Comparison of ENCODE assay signal across 8 cellular contexts in genomic region chr12:49345840-49346658, GRCh38. TPM values are rescaled to one million over a fixed set of nuclear protein-coding genes. Genes with fewer than 3 reads are reported as not detected.
DNase-seq lines count a peak whose midpoint lies in the region; ATAC-seq and TF ChIP-seq lines count a peak whose summit lies in the region.

No MANE protein-coding gene starts in this region.

- peaks cover 58% of the 10 kb centered on the region for H3K27me3 ChIP-seq in IMR-90 (ENCODE audit: control insufficient read depth, insufficient read depth, low read length)

- H3K56ac ChIP-seq in IMR-90 (ENCODE audit: extremely low read depth, insufficient read depth, low read length) = no peak overlapping the region

- H2AFZ ChIP-seq in IMR-90 (replicated peaks; ENCODE audit: low read length, poor library complexity) = peak overlapping the region; percentile 92

- ATAC-seq in IMR-90 (ENCODE audit: low read depth) = no peak

- TF ChIP-seq CTCF in IMR-90 (conservative IDR thresholded peaks at IDR 0.05; ENCODE audit: low read depth, low read length) = no peak
- no peak for TF ChIP-seq CTCF in endothelial cell (IDR thresholded peaks at IDR 0.05; ENCODE audit: unreplicated experiment)
- no peak for TF ChIP-seq CTCF in GM13977 (IDR thresholded peaks at IDR 0.05; ENCODE audit: extremely low read depth, insufficient read depth, missing control alignments)

- peak overlapping the region; percentile 73 for H2AK9ac ChIP-seq in IMR-90 (replicated peaks; ENCODE audit: low read depth, low read length, poor library complexity)

- no peaks in the 10 kb centered on the region for H3K9me3 ChIP-seq in IMR-90 (ENCODE audit: control insufficient read depth, insufficient read depth, low read length)

- H3K27ac Mint-ChIP-seq in endothelial cell (ENCODE audit: unreplicated experiment) = peak overlapping the region; percentile 9

- H3K4me3 ChIP-seq in IMR-90 (ENCODE audit: insufficient read depth, low read depth, low read length) = peak overlapping the region; percentile 32; the same call in 1 of the 2 replicates

- H4K91ac ChIP-seq in IMR-90 (ENCODE audit: insufficient read depth, low read depth, low read length) = no peak overlapping the region

- peak; percentile 12 for DNase-seq in COLO668 (lab: John Stamatoyannopoulos, UW; ENCODE audit: unreplicated experiment)
- DNase-seq in IMR-90 = no peak
- no peak for DNase-seq in endothelial cell (ENCODE audit: low spot score)
- peak; percentile 78 for DNase-seq in posterior vena cava (ENCODE audit: low spot score)
- DNase-seq in dermis blood vessel endothelial cell = no peak
- DNase-seq in GM13977 (ENCODE audit: low spot score) = no peak
- DNase-seq in SHP77 treated with DMSO at 0.1 percent for 48 hours (lab: John Stamatoyannopoulos, UW) = no peak
- no peak for DNase-seq in NK-92 treated with Interleukin-12 subunit alpha and Interleukin-12 subunit beta, amount 100 ng/mL, for 24 hours (lab: John Stamatoyannopoulos, UW)

- H3K27ac ChIP-seq in IMR-90 (ENCODE audit: insufficient read depth, low read length) = no peak overlapping the region

- peak overlapping the region; percentile 87 for H3K4me2 ChIP-seq in IMR-90 (ENCODE audit: low read depth, low read length)

- BruUV-seq in IMR-90 (replicated peaks; lab: Mats Ljungman, UMichigan) = no TSS peak

- CTCF ChIA-PET in IMR-90 (lab: Yijun Ruan, JAX) = interaction anchor here (0.6 to 2.7 kb wide), 4 partner anchors 13 to 234 kb away, joined by 3 to 13 read pairs (median 5); no protein-coding TSS in a partner anchor

- H2BK120ac ChIP-seq in IMR-90 (ENCODE audit: low read depth, low read length) = no peak overlapping the region

- peaks cover 20% of the 10 kb centered on the region for H3K4me1 ChIP-seq in IMR-90 (ENCODE audit: control insufficient read depth, insufficient read depth, low read length)

- no peaks in the 10 kb centered on the region for H3K36me3 Mint-ChIP-seq in endothelial cell (ENCODE audit: low read depth, unreplicated experiment)

- peaks cover 5 to 17% of the 10 kb centered on the region in 2 experiments; a peak in 2 of 4 replicates for H3K79me1 ChIP-seq in IMR-90 (ENCODE audit: low read depth in 1 of 2, low read length in 2 of 2)

- H3K4ac ChIP-seq in IMR-90 (ENCODE audit: low read depth, low read length) = no peak overlapping the region

- intact Hi-C loops in IMR-90 (cut with micrococcal nuclease) (no loop called here), posterior vena cava (cut with DNase I) (loop anchor here (5.0 kb wide), 2 partner anchors 49 to 59 kb away; partner anchors contain the start of gene PRPH (in 1 of the 2))

- in situ Hi-C loops in IMR-90 (cut with MboI; ENCODE audit: low sequenced_read_pairs) (no loop called here), GM13977 (cut with MboI; ENCODE audit: low pct_unique_long_range_greater_than_20kb, low sequenced_read_pairs, unreplicated experiment) (no loop called here)

- WGBS in IMR-90 (ENCODE audit: extremely low coverage in 2 of 2, insufficient read length in 1 of 2), 2 experiments = 6% methylated on average over 24 of the region's 60 CpGs; no CpG with 5 or more reads in 1 of the 2 experiments

- H2BK15ac ChIP-seq in IMR-90 (ENCODE audit: low read depth, low read length) = no peak overlapping the region

- POLR2A ChIA-PET in IMR-90 (lab: Charles Lee; ENCODE audit: unreplicated experiment) = no interaction called here

- H3K23ac ChIP-seq in IMR-90 (ENCODE audit: low read depth, low read length) = no peak overlapping the region

- TF ChIP-seq POLR2A in IMR-90 (IDR thresholded peaks at IDR 0.05; ENCODE audit: low read depth, low read length) = no peak

- H2BK20ac ChIP-seq in IMR-90 (ENCODE audit: low read depth, low read length) = no peak overlapping the region

- no peak overlapping the region for H4K5ac ChIP-seq in IMR-90 (ENCODE audit: low read depth, low read length)

- no peak overlapping the region for H4K8ac ChIP-seq in IMR-90 (ENCODE audit: low read depth in 2 of 2, low read length in 2 of 2)

- H3K36me3 ChIP-seq in IMR-90 (ENCODE audit: control insufficient read depth, insufficient read depth, low read length) = no peaks in the 10 kb centered on the region

- no peak overlapping the region for H3K9ac ChIP-seq in IMR-90 (ENCODE audit: low read depth, low read length)

- H3K9me1 ChIP-seq in IMR-90 (ENCODE audit: insufficient read depth, low read length) = peaks cover 8% of the 10 kb centered on the region; the same call in 1 of the 2 replicates

- H3K14ac ChIP-seq in IMR-90 (replicated peaks; ENCODE audit: low read depth, low read length) = no peak overlapping the region

- H3K18ac ChIP-seq in IMR-90 (ENCODE audit: low read depth, low read length) = no peak overlapping the region

- 0 out of 2 replicates have a peak, but pooled peaks cover 5% of the 10 kb centered on the region for H4K20me1 ChIP-seq in IMR-90 (ENCODE audit: insufficient read depth, low read length)

- H3K4me1 Mint-ChIP-seq in endothelial cell (ENCODE audit: unreplicated experiment) = peaks cover 20% of the 10 kb centered on the region

- H2AK5ac ChIP-seq in IMR-90 (ENCODE audit: low read depth, low read length) = no peak overlapping the region

- peak overlapping the region; percentile 73 for H3K4me3 Mint-ChIP-seq in endothelial cell (ENCODE audit: unreplicated experiment)

- no peak overlapping the region for H2BK5ac ChIP-seq in IMR-90 (ENCODE audit: low read depth, low read length, poor library complexity, severe bottlenecking)

- H3K9me3 Mint-ChIP-seq in endothelial cell (ENCODE audit: unreplicated experiment) = no peaks in the 10 kb centered on the region

- no peak for TF ChIP-seq RAD21 in IMR-90 (IDR thresholded peaks at IDR 0.05; ENCODE audit: low read length)

- H3K27me3 Mint-ChIP-seq in endothelial cell (ENCODE audit: unreplicated experiment) = peaks cover 23% of the 10 kb centered on the region

- dilution Hi-C loops in IMR-90 (cut with HindIII; ENCODE audit: low sequenced_read_pairs, unreplicated experiment) = no loop called here

TF ChIP-seq in IMR-90, 13 proteins besides CTCF, POLR2A, EP300 and RAD21:
- TF ChIP-seq CEBPB (IDR thresholded peaks at IDR 0.05; ENCODE audit: low read depth, low read length) (no peak), RCOR1 (IDR thresholded peaks at IDR 0.05; ENCODE audit: insufficient replicate concordance, low read length) (no peak), BHLHE40 (IDR thresholded peaks at IDR 0.05; ENCODE audit: low read depth, low read length) (no peak), CHD1 (IDR thresholded peaks at IDR 0.05; ENCODE audit: low read depth, low read length) (no peak), MAFK (IDR thresholded peaks at IDR 0.05; ENCODE audit: low read depth, low read length) (no peak), ELK1 (IDR thresholded peaks at IDR 0.05; ENCODE audit: borderline replicate concordance, low read depth, low read length) (no peak), FOS (IDR thresholded peaks at IDR 0.05; ENCODE audit: low read depth, low read length) (no peak), RFX5 (IDR thresholded peaks at IDR 0.05; ENCODE audit: low read depth, low read length) (no peak), SMC3 (IDR thresholded peaks at IDR 0.05; ENCODE audit: low read depth, low read length) (no peak), MAZ (IDR thresholded peaks at IDR 0.05; ENCODE audit: borderline replicate concordance, low read depth, low read length) (no peak)

RNA-seq across cellular contexts. Expression of gene DNAJC22, which starts 0.6 kb away (rescaled TPM):
- total RNA-seq in IMR-90 (2012; rRNA removed) (6.7 and 8.1 TPM in 2 replicates), endothelial cell (ENCODE audit: unreplicated experiment) (1.8 TPM), posterior vena cava (under 1 TPM in 1 of 2 donors, not detected in 1; 0.05 TPM), dermis blood vessel endothelial cell (0.85 and 1.1 TPM in 2 replicates)
- polyA plus RNA-seq in IMR-90 (2012; rRNA removed) = 8.1 and 8.2 TPM in 2 replicates
- 4.2 and 6.7 TPM in 2 replicates for polyA plus RNA-seq in IMR-90 (2012; cell fraction: cytosol; rRNA removed)
- polyA plus RNA-seq in IMR-90 (2012; cell fraction: nucleus; rRNA removed; ENCODE audit: low replicate concordance) = 10.5 and 11.0 TPM in 2 replicates

RNA-seq across cellular contexts. Expression of gene C1QL4, which starts 9.1 kb away (rescaled TPM):
- total RNA-seq in IMR-90 (2012; rRNA removed) (0.18 and 0.28 TPM in 2 replicates), endothelial cell (ENCODE audit: unreplicated experiment) (not detected), posterior vena cava (not detected), dermis blood vessel endothelial cell (under 0.01 TPM in 1 of 2 replicates, not detected in the other)
- polyA plus RNA-seq in IMR-90 (2012; rRNA removed) = 0.46 and 0.60 TPM in 2 replicates
- polyA plus RNA-seq in IMR-90 (2012; cell fraction: cytosol; rRNA removed) = 0.55 and 0.96 TPM in 2 replicates
- 0.84 and 1.3 TPM in 2 replicates for polyA plus RNA-seq in IMR-90 (2012; cell fraction: nucleus; rRNA removed; ENCODE audit: low replicate concordance)

RNA-seq across cellular contexts. Expression of gene SPATS2, which starts 21.2 kb away (rescaled TPM):
- total RNA-seq in IMR-90 (2012; rRNA removed) (44.7 and 63.3 TPM in 2 replicates), endothelial cell (ENCODE audit: unreplicated experiment) (37.3 TPM), posterior vena cava (10 to 100 TPM; 12.1 to 14.8 TPM), dermis blood vessel endothelial cell (23.0 and 30.2 TPM in 2 replicates)
- 45.0 and 50.6 TPM in 2 replicates for polyA plus RNA-seq in IMR-90 (2012; rRNA removed)
- 16.7 and 46.0 TPM in 2 replicates for polyA plus RNA-seq in IMR-90 (2012; cell fraction: cytosol; rRNA removed)
- 23.4 and 62.3 TPM in 2 replicates for polyA plus RNA-seq in IMR-90 (2012; cell fraction: nucleus; rRNA removed; ENCODE audit: low replicate concordance)

RNA-seq across cellular contexts. Expression of gene TROAP, which starts 23.0 kb away (rescaled TPM):
- total RNA-seq in IMR-90 (2012; rRNA removed) = 15.6 and 21.5 TPM in 2 replicates
- polyA plus RNA-seq in IMR-90 (2012; rRNA removed) = 29.3 and 46.0 TPM in 2 replicates
- 13.7 and 15.7 TPM in 2 replicates for polyA plus RNA-seq in IMR-90 (2012; cell fraction: cytosol; rRNA removed)
- polyA plus RNA-seq in IMR-90 (2012; cell fraction: nucleus; rRNA removed; ENCODE audit: low replicate concordance) = 36.7 and 80.0 TPM in 2 replicates
- 12.4 TPM for total RNA-seq in endothelial cell (ENCODE audit: unreplicated experiment)
- under 1 TPM; 0.10 to 0.60 TPM for total RNA-seq in posterior vena cava
- total RNA-seq in dermis blood vessel endothelial cell = 4.3 and 14.6 TPM in 2 replicates

RNA-seq across cellular contexts. Expression of gene PRPH, which starts 51.1 kb away (rescaled TPM):
- total RNA-seq in IMR-90 (2012; rRNA removed) (not detected in 2 replicates), endothelial cell (ENCODE audit: unreplicated experiment) (not detected), posterior vena cava (under 1 TPM; 0.32 to 0.67 TPM), dermis blood vessel endothelial cell (not detected in 2 replicates)
- not detected in 2 replicates for polyA plus RNA-seq in IMR-90 (2012; rRNA removed)
- polyA plus RNA-seq in IMR-90 (2012; cell fraction: cytosol; rRNA removed) = 0.02 TPM in 1 of 2 replicates, not detected in the other
- 0.29 and 0.49 TPM in 2 replicates for polyA plus RNA-seq in IMR-90 (2012; cell fraction: nucleus; rRNA removed; ENCODE audit: low replicate concordance)

Comparison
In these comparisons a context has a peak if more than half of its experiments do, and no peak if none do; other contexts are left out.
1. DNase-seq: peak in COLO668 (single experiment) and posterior vena cava (single experiment); none in IMR-90 (single experiment), endothelial cell (single experiment), dermis blood vessel endothelial cell (single experiment), GM13977 (single experiment), SHP77 treated with DMSO at 0.1 percent for 48 hours (single experiment) and NK-92 treated with Interleukin-12 subunit alpha and Interleukin-12 subunit beta, amount 100 ng/mL, for 24 hours (single experiment).